In genomic region chr21:38995755-38996154, GRCh38 we compare ENCODE assay signal across 13 cellular contexts.
DNase-seq lines count a peak whose midpoint lies in the region; ATAC-seq and TF ChIP-seq lines count a peak whose summit lies in the region.
"Had no signal": no experiment of that assay in that cellular context is flagged by ENCODE, and none has a peak within 500 bp of the region (broad histone marks: within the 10 kb centered on the region; RNA-seq: fewer than 3 reads in every experiment).

No MANE protein-coding gene starts in this region.

- CTCF ChIA-PET in RWPE1 (lab: Yijun Ruan, JAX), result no interaction called here

- no peak for TF ChIP-seq POLR2A in heart left ventricle (IDR thresholded peaks at IDR 0.05)
- TF ChIP-seq POLR2A in spleen (IDR thresholded peaks at IDR 0.05), result no peak

- H3K4me3 ChIP-seq in heart right ventricle (no peak overlapping the region), heart left ventricle (no peak overlapping the region), spleen (no peak overlapping the region)
- H3K4me3 ChIP-seq: A549, GM23338, K562 had no signal

- ATAC-seq in heart right ventricle (no peak), heart left ventricle (no peak), sciatic nerve (no peak), GM19328 (IDR thresholded peaks at IDR 0.05; ENCODE audit: unreplicated experiment) (no peak)
- ATAC-seq: A549, GM23338, K562 had no signal

- intact Hi-C loops in heart right ventricle (cut with DNase I) (loop anchor here in 2 of 10 donors (5.0 to 10.0 kb wide), 2 partner anchors 188 to 261 kb away; partner anchors contain the start of gene ETS2 (in 1 of the 2)), heart left ventricle (cut with DNase I) (loop anchor here in 6 of 10 donors (5.0 to 10.0 kb wide), 5 partner anchors 67 to 251 kb away; partner anchors contain the start of gene ETS2 (in 1 of the 6)), spleen (cut with DNase I; ENCODE audit: low total_unique reads) (loop anchor here (10.0 kb wide), 1 partner anchor 99 kb away; no protein-coding TSS in a partner anchor), sciatic nerve (cut with DNase I) (no loop called here)

- H3K4me1 ChIP-seq in heart right ventricle, result peaks cover 23 to 98% (median 85%) of the 10 kb centered on the region in 9 donors
- H3K4me1 ChIP-seq in heart left ventricle, result peaks cover 10 to 95% (median 69%) of the 10 kb centered on the region in 12 donors
- H3K4me1 ChIP-seq in spleen, result peaks cover 7 to 91% (median 53%) of the 10 kb centered on the region in 6 donors

- no peak for TF ChIP-seq CTCF in heart right ventricle (IDR thresholded peaks at IDR 0.05)
- no peak for TF ChIP-seq CTCF in heart left ventricle (IDR thresholded peaks at IDR 0.05)
- no peak for TF ChIP-seq CTCF in RWPE1 (conservative IDR thresholded peaks at IDR 0.05; ENCODE audit: low read depth)
- no peak for TF ChIP-seq CTCF in spleen (IDR thresholded peaks at IDR 0.05 in 8 of 11, conservative IDR thresholded peaks at IDR 0.05 in 3 of 11)

- 68 to 77% methylated on average over 4 of the region's 4 CpGs for WGBS in heart right ventricle, 2 donors
- 59 to 70% (median 67%) methylated on average over 4 of the region's 4 CpGs for WGBS in heart left ventricle, 4 donors
- WGBS in spleen, 5 donors, result 73 to 83% (median 75%) methylated on average over 4 of the region's 4 CpGs

- H3K36me3 ChIP-seq in heart right ventricle (no peaks in the 10 kb centered on the region), heart left ventricle (no peaks in the 10 kb centered on the region), spleen (no peaks in the 10 kb centered on the region)

- DNase-seq in heart right ventricle (no peak), heart left ventricle (no peak), NCI-H2107 (lab: John Stamatoyannopoulos, UW) (peak; percentile 45), RWPE1 (ENCODE audit: low spot score) (no peak), spleen (no peak), sciatic nerve (ENCODE audit: low spot score) (no peak), NCI-H187 treated with DMSO at 0.1 percent for 48 hours (lab: John Stamatoyannopoulos, UW) (no peak)
- DNase-seq: Calu3, NCI-H446 had no signal

- no peaks in the 10 kb centered on the region for H3K27me3 ChIP-seq in heart right ventricle
- H3K27me3 ChIP-seq in heart left ventricle, result no peaks in the 10 kb centered on the region
- peaks cover 0 to 28% (median 0%) of the 10 kb centered on the region in 7 donors for H3K27me3 ChIP-seq in spleen (replicated peaks in 1 of 7)

- no peaks in the 10 kb centered on the region for H3K9me3 ChIP-seq in heart right ventricle
- no peaks in the 10 kb centered on the region for H3K9me3 ChIP-seq in heart left ventricle
- no peaks in the 10 kb centered on the region for H3K9me3 ChIP-seq in spleen
- H3K9me3 ChIP-seq: A549 had no signal

- H3K27ac ChIP-seq in heart right ventricle, result peak overlapping the region in 7 of 10 donors; percentile 20 to 96 (median 60)
- H3K27ac ChIP-seq in heart left ventricle, result peak overlapping the region in 5 of 12 donors; percentile 20 to 62 (median 55)
- H3K27ac ChIP-seq in RWPE1, result peak overlapping the region; percentile 100; the same call in 1 of the 2 replicates
- peak overlapping the region in 7 of 8 donors; percentile 76 to 88 (median 83) for H3K27ac ChIP-seq in spleen

- POLR2A ChIA-PET in RWPE1 (lab: Yijun Ruan, JAX; ENCODE audit: low non-redundant PET), result interaction anchor here (0.6 kb wide), 1 partner anchor 197 kb away, joined by 3 read pairs; no protein-coding TSS in a partner anchor
